ENCODE assay signal across 32 cellular contexts in the genomic region with DNA sequence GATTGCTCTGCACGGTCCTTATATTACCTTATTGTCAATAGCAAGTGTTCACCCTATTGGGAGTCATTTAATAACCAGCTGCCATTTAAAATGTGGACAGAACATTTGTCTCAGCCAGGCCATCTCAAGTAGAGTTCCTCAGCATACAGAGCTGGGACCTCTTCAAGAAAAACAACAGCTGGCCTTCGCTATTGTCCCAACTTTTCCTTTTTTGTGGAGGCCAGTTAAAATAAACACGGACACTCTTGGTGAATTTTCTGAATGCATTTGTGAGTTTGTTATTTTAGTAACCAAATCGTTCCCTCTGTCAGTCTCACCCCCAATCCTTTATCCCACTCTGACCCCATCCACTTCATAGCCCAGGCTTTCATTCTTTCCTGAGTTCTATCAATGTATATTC.
"Had no signal": no experiment of that assay in that cellular context is flagged by ENCODE, and none has a peak within 500 bp of the region (broad histone marks: within the 10 kb centered on the region; RNA-seq: fewer than 3 reads in every experiment).

No MANE protein-coding gene starts in this region.

- H3K27ac ChIP-seq: adrenal gland, body of pancreas, epithelial cell of prostate, esophagus squamous epithelium, gastroesophageal sphincter had no signal

- ATAC-seq: activated CD4-positive, alpha-beta T cell treated with anti-CD3 and anti-CD28 coated beads for 36 hours; activated CD8-positive, alpha-beta memory T cell treated with anti-CD3 and anti-CD28 coated beads, Interleukin-2, amount 10 ng/mL, durations not matched to agents 7 days and 5 days; activated CD8-positive, alpha-beta T cell treated with anti-CD3 and anti-CD28 coated beads, Interleukin-2, amount 10 ng/mL, durations not matched to agents 7 days and 5 days; activated naive CD8-positive, alpha-beta T cell treated with anti-CD3 and anti-CD28 coated beads, Interleukin-2, amount 50 U/mL, for 24 hours; body of pancreas; effector memory CD8-positive, alpha-beta T cell; gastroesophageal sphincter had no signal

- DNase-seq: activated CD4-positive, alpha-beta memory T cell treated with anti-CD3 and anti-CD28 coated beads for 36 hours; activated CD4-positive, alpha-beta T cell treated with anti-CD3 and anti-CD28 coated beads for 36 hours; activated CD4-positive, alpha-beta T cell treated with anti-CD3 and anti-CD28 coated beads, Interleukin-2, amount 10 ng/mL, durations not matched to agents 24 days and 14 days; activated CD4-positive, CD25-positive, alpha-beta regulatory T cell; activated CD4-positive, CD25-positive, alpha-beta regulatory T cell treated with anti-CD3 and anti-CD28 coated beads, Interleukin-2, amount 50 U/mL, for 72 hours; activated CD8-positive, alpha-beta memory T cell treated with anti-CD3 and anti-CD28 coated beads, Interleukin-2, amount 10 ng/mL, durations not matched to agents 7 days and 5 days; activated CD8-positive, alpha-beta memory T cell treated with anti-CD3 and anti-CD28 coated beads, Interleukin-2, amount 50 U/mL, for 4 hours; activated CD8-positive, alpha-beta T cell treated with anti-CD3 and anti-CD28 coated beads, Interleukin-2, amount 10 ng/mL, durations not matched to agents 7 days and 5 days; activated effector memory CD4-positive, alpha-beta T cell treated with anti-CD3 and anti-CD28 coated beads, Interleukin-2, amount 50 U/mL, for 16 hours; activated naive CD4-positive, alpha-beta T cell treated with anti-CD3 and anti-CD28 coated beads for 36 hours; activated naive CD8-positive, alpha-beta T cell treated with anti-CD3 and anti-CD28 coated beads for 36 hours; activated naive CD8-positive, alpha-beta T cell treated with anti-CD3 and anti-CD28 coated beads, Interleukin-2, amount 50 U/mL, for 24 hours; activated T-cell treated with anti-CD3 and anti-CD28 coated beads, Interleukin-2, amount 50 U/mL, for 1 hour; activated T-cell treated with anti-CD3 and anti-CD28 coated beads, Interleukin-2, amount 50 U/mL, for 48 hours; adrenal gland; amygdala; aorta; body of pancreas; caudate nucleus; cortex of kidney; dermis blood vessel endothelial cell; effector CD4-positive, alpha-beta T cell; effector memory CD8-positive, alpha-beta T cell; esophagus squamous epithelium; foreskin melanocyte; head of caudate nucleus; T-helper 2 cell had no signal

- H3K27me3 Mint-ChIP-seq: activated CD4-positive, alpha-beta memory T cell treated with anti-CD3 and anti-CD28 coated beads for 36 hours; activated CD4-positive, alpha-beta T cell treated with anti-CD3 and anti-CD28 coated beads for 36 hours; activated CD4-positive, alpha-beta T cell treated with anti-CD3 and anti-CD28 coated beads, Interleukin-2, amount 10 ng/mL, durations not matched to agents 24 days and 14 days; activated CD8-positive, alpha-beta memory T cell treated with anti-CD3 and anti-CD28 coated beads, Interleukin-2, amount 10 ng/mL, durations not matched to agents 7 days and 5 days; activated naive CD4-positive, alpha-beta T cell treated with anti-CD3 and anti-CD28 coated beads, Interleukin-2, amount 50 U/mL, for 24 hours; activated naive CD8-positive, alpha-beta T cell treated with anti-CD3 and anti-CD28 coated beads for 36 hours; activated naive CD8-positive, alpha-beta T cell treated with anti-CD3 and anti-CD28 coated beads, Interleukin-2, amount 50 U/mL, for 24 hours; effector memory CD8-positive, alpha-beta T cell had no signal

- H3K4me1 ChIP-seq: adrenal gland, body of pancreas, esophagus squamous epithelium, gastroesophageal sphincter had no signal

- H3K4me1 Mint-ChIP-seq: activated CD4-positive, alpha-beta T cell treated with anti-CD3 and anti-CD28 coated beads for 36 hours; activated CD4-positive, alpha-beta T cell treated with anti-CD3 and anti-CD28 coated beads, Interleukin-2, amount 10 ng/mL, durations not matched to agents 24 days and 14 days; activated CD8-positive, alpha-beta memory T cell treated with anti-CD3 and anti-CD28 coated beads, Interleukin-2, amount 10 ng/mL, durations not matched to agents 7 days and 5 days; activated naive CD4-positive, alpha-beta T cell treated with anti-CD3 and anti-CD28 coated beads, Interleukin-2, amount 50 U/mL, for 24 hours; activated naive CD8-positive, alpha-beta T cell treated with anti-CD3 and anti-CD28 coated beads for 36 hours; activated naive CD8-positive, alpha-beta T cell treated with anti-CD3 and anti-CD28 coated beads, Interleukin-2, amount 50 U/mL, for 24 hours had no signal

- H3K27ac Mint-ChIP-seq: activated CD4-positive, alpha-beta memory T cell treated with anti-CD3 and anti-CD28 coated beads for 36 hours; activated CD4-positive, alpha-beta T cell treated with anti-CD3 and anti-CD28 coated beads for 36 hours; activated CD4-positive, alpha-beta T cell treated with anti-CD3 and anti-CD28 coated beads, Interleukin-2, amount 10 ng/mL, durations not matched to agents 24 days and 14 days; activated CD8-positive, alpha-beta memory T cell treated with anti-CD3 and anti-CD28 coated beads, Interleukin-2, amount 10 ng/mL, durations not matched to agents 7 days and 5 days; activated CD8-positive, alpha-beta T cell treated with anti-CD3 and anti-CD28 coated beads, Interleukin-2, amount 10 ng/mL, durations not matched to agents 7 days and 5 days; activated naive CD4-positive, alpha-beta T cell treated with anti-CD3 and anti-CD28 coated beads for 36 hours; activated naive CD4-positive, alpha-beta T cell treated with anti-CD3 and anti-CD28 coated beads, Interleukin-2, amount 50 U/mL, for 24 hours; activated naive CD8-positive, alpha-beta T cell treated with anti-CD3 and anti-CD28 coated beads for 36 hours; activated naive CD8-positive, alpha-beta T cell treated with anti-CD3 and anti-CD28 coated beads, Interleukin-2, amount 50 U/mL, for 24 hours; activated T-helper 1 cell treated with anti-CD3 and anti-CD28 coated beads, Interleukin-12 subunit alpha, Interleukin-12 subunit beta, Interleukin-2, Interleukin-4 antibody, amounts not matched to agents 30 ng/mL and 10 ng/mL and 1 ng/mL, durations not matched to agents 14 hours and 24 hours and 36 hours; activated T-helper 2 cell treated with anti-CD3 and anti-CD28 coated beads, Interferon-gamma antibody, Interleukin-2, Interleukin-4, amounts not matched to agents 10 μg/mL and 5 μg/mL and 100 μg/mL, durations not matched to agents 14 hours and 24 hours and 36 hours; effector memory CD8-positive, alpha-beta T cell had no signal

- H3K9me3 ChIP-seq: adrenal gland, body of pancreas, esophagus squamous epithelium, gastroesophageal sphincter had no signal

- H3K27me3 ChIP-seq: adrenal gland, body of pancreas, esophagus squamous epithelium, gastroesophageal sphincter had no signal

- H3K9me3 Mint-ChIP-seq: activated CD4-positive, alpha-beta memory T cell treated with anti-CD3 and anti-CD28 coated beads for 36 hours; activated CD4-positive, alpha-beta T cell treated with anti-CD3 and anti-CD28 coated beads, Interleukin-2, amount 10 ng/mL, durations not matched to agents 24 days and 14 days; activated naive CD4-positive, alpha-beta T cell treated with anti-CD3 and anti-CD28 coated beads, Interleukin-2, amount 50 U/mL, for 24 hours; activated naive CD8-positive, alpha-beta T cell treated with anti-CD3 and anti-CD28 coated beads, Interleukin-2, amount 50 U/mL, for 24 hours; activated T-helper 1 cell treated with anti-CD3 and anti-CD28 coated beads, Interleukin-12 subunit alpha, Interleukin-12 subunit beta, Interleukin-2, Interleukin-4 antibody, amounts not matched to agents 30 ng/mL and 10 ng/mL and 1 ng/mL, durations not matched to agents 14 hours and 24 hours and 36 hours; activated T-helper 2 cell treated with anti-CD3 and anti-CD28 coated beads, Interferon-gamma antibody, Interleukin-2, Interleukin-4, amounts not matched to agents 10 μg/mL and 5 μg/mL and 100 μg/mL, durations not matched to agents 14 hours and 24 hours and 36 hours had no signal

- H3K4me3 Mint-ChIP-seq: activated CD4-positive, alpha-beta memory T cell treated with anti-CD3 and anti-CD28 coated beads for 36 hours; activated CD4-positive, alpha-beta T cell treated with anti-CD3 and anti-CD28 coated beads for 36 hours; activated CD4-positive, alpha-beta T cell treated with anti-CD3 and anti-CD28 coated beads, Interleukin-2, amount 10 ng/mL, durations not matched to agents 24 days and 14 days; activated CD8-positive, alpha-beta memory T cell treated with anti-CD3 and anti-CD28 coated beads, Interleukin-2, amount 10 ng/mL, durations not matched to agents 7 days and 5 days; activated CD8-positive, alpha-beta T cell treated with anti-CD3 and anti-CD28 coated beads, Interleukin-2, amount 10 ng/mL, durations not matched to agents 7 days and 5 days; activated naive CD4-positive, alpha-beta T cell treated with anti-CD3 and anti-CD28 coated beads for 36 hours; activated naive CD4-positive, alpha-beta T cell treated with anti-CD3 and anti-CD28 coated beads, Interleukin-2, amount 50 U/mL, for 24 hours; activated naive CD8-positive, alpha-beta T cell treated with anti-CD3 and anti-CD28 coated beads for 36 hours; activated naive CD8-positive, alpha-beta T cell treated with anti-CD3 and anti-CD28 coated beads, Interleukin-2, amount 50 U/mL, for 24 hours; activated T-helper 1 cell treated with anti-CD3 and anti-CD28 coated beads, Interleukin-12 subunit alpha, Interleukin-12 subunit beta, Interleukin-2, Interleukin-4 antibody, amounts not matched to agents 30 ng/mL and 10 ng/mL and 1 ng/mL, durations not matched to agents 14 hours and 24 hours and 36 hours; effector memory CD8-positive, alpha-beta T cell had no signal

- H3K36me3 Mint-ChIP-seq: activated CD4-positive, alpha-beta memory T cell treated with anti-CD3 and anti-CD28 coated beads for 36 hours; activated CD8-positive, alpha-beta memory T cell treated with anti-CD3 and anti-CD28 coated beads, Interleukin-2, amount 10 ng/mL, durations not matched to agents 7 days and 5 days; activated naive CD4-positive, alpha-beta T cell treated with anti-CD3 and anti-CD28 coated beads, Interleukin-2, amount 50 U/mL, for 24 hours; activated naive CD8-positive, alpha-beta T cell treated with anti-CD3 and anti-CD28 coated beads for 36 hours had no signal

- H3K4me3 ChIP-seq: adrenal gland, body of pancreas, esophagus squamous epithelium, gastroesophageal sphincter had no signal

- H3K36me3 ChIP-seq: adrenal gland, esophagus squamous epithelium, gastroesophageal sphincter had no signal
